In the genomic region with DNA sequence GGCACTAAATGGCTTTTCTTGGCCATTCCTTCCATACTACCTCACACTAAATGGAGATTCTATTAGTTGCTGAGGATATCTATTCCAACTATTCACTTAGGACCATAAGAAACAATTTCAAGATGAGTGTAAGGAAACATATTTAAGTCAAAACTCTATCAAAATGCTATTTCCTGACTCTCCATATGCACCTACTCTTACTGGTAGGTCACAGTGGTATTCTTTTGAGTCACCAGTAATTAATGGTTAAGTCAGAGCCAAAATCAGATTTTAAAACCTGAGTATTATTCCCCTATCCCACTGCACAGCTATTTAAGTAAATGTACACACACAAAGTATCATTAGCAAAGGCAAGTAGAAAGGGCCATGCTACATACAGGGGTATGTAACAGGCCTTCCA, we compare ENCODE assay signal across 24 cellular contexts. TPM values are rescaled to one million over a fixed set of nuclear protein-coding genes. Genes with fewer than 3 reads are reported as not detected.
DNase-seq lines count a peak whose midpoint lies in the region; ATAC-seq and TF ChIP-seq lines count a peak whose summit lies in the region.
"Had no signal": no experiment of that assay in that cellular context is flagged by ENCODE, and none has a peak within 500 bp of the region (broad histone marks: within the 10 kb centered on the region; RNA-seq: fewer than 3 reads in every experiment).

No MANE protein-coding gene starts in this region.

- POLR2A ChIA-PET in activated CD4-positive, alpha-beta T cell treated with anti-CD3 and anti-CD28 coated beads for 36 hours (lab: Charles Lee), result no interaction called here

- peaks cover 100% of the 10 kb centered on the region for H3K79me2 ChIP-seq in GM23248 (ENCODE audit: insufficient read depth)
- H3K79me2 ChIP-seq in smooth muscle cell (ENCODE audit: low read depth), result peaks cover 99% of the 10 kb centered on the region

- no peak overlapping the region for H3K27ac ChIP-seq in GM23248
- H3K27ac ChIP-seq in smooth muscle cell (ENCODE audit: low read depth), result no peak overlapping the region
- H3K27ac ChIP-seq: breast epithelium, parathyroid adenoma, VCaP had no signal

- H3K4me2 ChIP-seq in GM23248 (ENCODE audit: unreplicated experiment), result no peak overlapping the region
- no peak overlapping the region for H3K4me2 ChIP-seq in smooth muscle cell

- H3K4me1 Mint-ChIP-seq in activated CD4-positive, alpha-beta T cell treated with anti-CD3 and anti-CD28 coated beads for 36 hours, result peaks cover 62% of the 10 kb centered on the region
- H3K4me1 Mint-ChIP-seq in activated naive CD8-positive, alpha-beta T cell treated with anti-CD3 and anti-CD28 coated beads for 36 hours, result peaks cover 52% of the 10 kb centered on the region
- peaks cover 42% of the 10 kb centered on the region for H3K4me1 Mint-ChIP-seq in stimulated activated effector memory CD8-positive, alpha-beta T cell treated with anti-CD3 and anti-CD28 coated beads, Interleukin-12 subunit alpha, Interleukin-12 subunit beta, amount 100 ng/mL, for 72 hours

- H3K9me3 Mint-ChIP-seq in activated CD4-positive, alpha-beta T cell treated with anti-CD3 and anti-CD28 coated beads for 36 hours (ENCODE audit: low read depth), result peaks cover 2% of the 10 kb centered on the region
- peaks cover 2% of the 10 kb centered on the region for H3K9me3 Mint-ChIP-seq in activated naive CD8-positive, alpha-beta T cell treated with anti-CD3 and anti-CD28 coated beads for 36 hours
- no peaks in the 10 kb centered on the region for H3K9me3 Mint-ChIP-seq in stimulated activated effector memory CD8-positive, alpha-beta T cell treated with anti-CD3 and anti-CD28 coated beads, Interleukin-12 subunit alpha, Interleukin-12 subunit beta, amount 100 ng/mL, for 72 hours
- H3K9me3 Mint-ChIP-seq: activated CD4-positive, alpha-beta memory T cell treated with anti-CD3 and anti-CD28 coated beads, Interleukin-2, amount 10 ng/mL, durations not matched to agents 7 days and 5 days; activated T-cell treated with anti-CD3 and anti-CD28 coated beads, Interleukin-2, amount 50 U/mL, for 4 hours; type B pancreatic cell had no signal

- H3K36me3 ChIP-seq in GM23248 (ENCODE audit: low read depth) (no peaks in the 10 kb centered on the region), smooth muscle cell (ENCODE audit: low read depth) (no peaks in the 10 kb centered on the region)
- H3K36me3 ChIP-seq: BE2C, breast epithelium had no signal

- H3K27me3 ChIP-seq in GM23248 (replicated peaks; ENCODE audit: insufficient read depth), result no peaks in the 10 kb centered on the region
- no peaks in the 10 kb centered on the region for H3K27me3 ChIP-seq in smooth muscle cell (ENCODE audit: low read depth)
- H3K27me3 ChIP-seq: BE2C, breast epithelium had no signal

- TF ChIP-seq CTCF in smooth muscle cell (IDR thresholded peaks at IDR 0.05; ENCODE audit: borderline replicate concordance, insufficient read depth, poor library complexity, severe bottlenecking), result no peak

- intact Hi-C loops in activated CD4-positive, alpha-beta T cell treated with anti-CD3 and anti-CD28 coated beads for 36 hours (cut with DNase I, micrococcal nuclease), result no loop called here

- H3K4me1 ChIP-seq in GM23248 (ENCODE audit: insufficient read depth), result peaks cover 6% of the 10 kb centered on the region; the same call in 1 of the 2 replicates
- peaks cover 13% of the 10 kb centered on the region for H3K4me1 ChIP-seq in smooth muscle cell (ENCODE audit: low read depth)
- H3K4me1 ChIP-seq: breast epithelium, parathyroid adenoma had no signal

- peaks cover 9% of the 10 kb centered on the region for H3K36me3 Mint-ChIP-seq in activated CD4-positive, alpha-beta T cell treated with anti-CD3 and anti-CD28 coated beads for 36 hours (ENCODE audit: low read depth)
- H3K36me3 Mint-ChIP-seq in activated naive CD8-positive, alpha-beta T cell treated with anti-CD3 and anti-CD28 coated beads for 36 hours, result peaks cover 13% of the 10 kb centered on the region
- H3K36me3 Mint-ChIP-seq in stimulated activated effector memory CD8-positive, alpha-beta T cell treated with anti-CD3 and anti-CD28 coated beads, Interleukin-12 subunit alpha, Interleukin-12 subunit beta, amount 100 ng/mL, for 72 hours, result no peaks in the 10 kb centered on the region
- H3K36me3 Mint-ChIP-seq: type B pancreatic cell had no signal

- H3K9me3 ChIP-seq in GM23248 (ENCODE audit: low read depth) (no peaks in the 10 kb centered on the region), smooth muscle cell (replicated peaks; ENCODE audit: low read depth) (no peaks in the 10 kb centered on the region)
- H3K9me3 ChIP-seq: BE2C, breast epithelium had no signal

- no peak for ATAC-seq in activated CD4-positive, alpha-beta T cell treated with anti-CD3 and anti-CD28 coated beads for 36 hours
- peak; percentile 67 for ATAC-seq in stimulated activated effector memory CD8-positive, alpha-beta T cell treated with anti-CD3 and anti-CD28 coated beads, Interleukin-12 subunit alpha, Interleukin-12 subunit beta, amount 100 ng/mL, for 72 hours

- CTCF ChIA-PET in activated CD4-positive, alpha-beta T cell treated with anti-CD3 and anti-CD28 coated beads for 36 hours (lab: Charles Lee), result no interaction called here

- H3K4me3 Mint-ChIP-seq in activated CD4-positive, alpha-beta T cell treated with anti-CD3 and anti-CD28 coated beads for 36 hours, result no peak overlapping the region
- H3K4me3 Mint-ChIP-seq in activated naive CD8-positive, alpha-beta T cell treated with anti-CD3 and anti-CD28 coated beads for 36 hours, result no peak overlapping the region
- no peak overlapping the region for H3K4me3 Mint-ChIP-seq in stimulated activated effector memory CD8-positive, alpha-beta T cell treated with anti-CD3 and anti-CD28 coated beads, Interleukin-12 subunit alpha, Interleukin-12 subunit beta, amount 100 ng/mL, for 72 hours
- H3K4me3 Mint-ChIP-seq: activated CD4-positive, alpha-beta memory T cell treated with anti-CD3 and anti-CD28 coated beads, Interleukin-2, amount 10 ng/mL, durations not matched to agents 7 days and 5 days; activated T-cell treated with anti-CD3 and anti-CD28 coated beads, Interleukin-2, amount 50 U/mL, for 4 hours; type B pancreatic cell had no signal

- H3K9ac ChIP-seq in GM23248 (no peak overlapping the region), smooth muscle cell (ENCODE audit: low read depth) (no peak overlapping the region)
- H3K9ac ChIP-seq: parathyroid adenoma had no signal

- H4K20me1 ChIP-seq in GM23248 (ENCODE audit: insufficient read depth) (peaks cover 22% of the 10 kb centered on the region; the same call in 1 of the 2 replicates), smooth muscle cell (ENCODE audit: low read depth) (peaks cover 99% of the 10 kb centered on the region)

- in situ Hi-C loops in GM23248 (cut with MboI), result no loop called here

- H2AFZ ChIP-seq in GM23248 (no peak overlapping the region), smooth muscle cell (ENCODE audit: low read depth) (no peak overlapping the region)
- H2AFZ ChIP-seq: parathyroid adenoma had no signal

- peaks cover 6% of the 10 kb centered on the region; the same call in 1 of the 2 replicates for H3F3A ChIP-seq in GM23248 (ENCODE audit: insufficient read depth)
- no peaks in the 10 kb centered on the region for H3F3A ChIP-seq in smooth muscle cell (ENCODE audit: low read depth)

- DNase-seq in activated CD4-positive, alpha-beta T cell treated with anti-CD3 and anti-CD28 coated beads for 36 hours, result no peak
- no peak for DNase-seq in activated CD4-positive, alpha-beta T cell treated with anti-CD3 and anti-CD28 coated beads, Interleukin-2, amount 50 U/mL, for 4 hours
- DNase-seq in GM23248 (peak; percentile 13), smooth muscle cell (lab: John Stamatoyannopoulos, UW; ENCODE audit: unreplicated experiment) (no peak), NOMO-1 treated with dmso at 0.1 percent for 144 hours (lab: John Stamatoyannopoulos, UW; ENCODE audit: unreplicated experiment) (no peak), NCI-H2081 (lab: John Stamatoyannopoulos, UW) (no peak)
- DNase-seq in activated naive CD8-positive, alpha-beta T cell treated with anti-CD3 and anti-CD28 coated beads for 36 hours, result no peak
- no peak for DNase-seq in stimulated activated effector memory CD8-positive, alpha-beta T cell treated with anti-CD3 and anti-CD28 coated beads, Interleukin-12 subunit alpha, Interleukin-12 subunit beta, amount 100 ng/mL, for 72 hours (ENCODE audit: low spot score in 2 of 2)
- DNase-seq: activated CD4-positive, alpha-beta memory T cell treated with anti-CD3 and anti-CD28 coated beads, Interleukin-2, amount 10 ng/mL, durations not matched to agents 7 days and 5 days; activated T-cell treated with anti-CD3 and anti-CD28 coated beads, Interleukin-2, amount 50 U/mL, for 4 hours; BE2C; dermis blood vessel endothelial cell; DMS 273 treated with DMSO at 0.1 percent for 48 hours; erythroblast; foreskin melanocyte; kidney; NCI-H1417; NCI-H524; Right ventricle myocardium superior; stimulated activated naive CD4-positive, alpha-beta T cell had no signal

- H3K27ac Mint-ChIP-seq in activated CD4-positive, alpha-beta T cell treated with anti-CD3 and anti-CD28 coated beads for 36 hours, result peak overlapping the region; percentile 58
- peak overlapping the region; percentile 32 for H3K27ac Mint-ChIP-seq in activated naive CD8-positive, alpha-beta T cell treated with anti-CD3 and anti-CD28 coated beads for 36 hours
- no peak overlapping the region for H3K27ac Mint-ChIP-seq in stimulated activated effector memory CD8-positive, alpha-beta T cell treated with anti-CD3 and anti-CD28 coated beads, Interleukin-12 subunit alpha, Interleukin-12 subunit beta, amount 100 ng/mL, for 72 hours
- H3K27ac Mint-ChIP-seq: activated CD4-positive, alpha-beta memory T cell treated with anti-CD3 and anti-CD28 coated beads, Interleukin-2, amount 10 ng/mL, durations not matched to agents 7 days and 5 days; type B pancreatic cell had no signal

- H3K9me2 ChIP-seq in GM23248 (ENCODE audit: insufficient read depth), result no peaks in the 10 kb centered on the region

- H3K27me3 Mint-ChIP-seq in activated CD4-positive, alpha-beta T cell treated with anti-CD3 and anti-CD28 coated beads for 36 hours, result no peaks in the 10 kb centered on the region
- no peaks in the 10 kb centered on the region for H3K27me3 Mint-ChIP-seq in activated naive CD8-positive, alpha-beta T cell treated with anti-CD3 and anti-CD28 coated beads for 36 hours
- H3K27me3 Mint-ChIP-seq: activated CD4-positive, alpha-beta memory T cell treated with anti-CD3 and anti-CD28 coated beads, Interleukin-2, amount 10 ng/mL, durations not matched to agents 7 days and 5 days; type B pancreatic cell had no signal

- H3K4me3 ChIP-seq in GM23248 (no peak overlapping the region), smooth muscle cell (no peak overlapping the region)
- H3K4me3 ChIP-seq: breast epithelium had no signal

RNA-seq across cellular contexts. Expression of a gene that starts 50.3 kb away (rescaled TPM):
- 10 to 100 TPM; 38.6 to 42.9 TPM for total RNA-seq in activated CD4-positive, alpha-beta T cell treated with anti-CD3 and anti-CD28 coated beads for 36 hours
- total RNA-seq in GM23248 (2014; rRNA removed; shearing (Covaris generic)), result 15.0 and 17.8 TPM in 2 replicates
- 23.8 and 25.6 TPM in 2 replicates for polyA plus RNA-seq in GM23248 (2016; fragmentation: Nextera tagmentation; extraction: Ambion mirVana)
- 10 to 100 TPM; 30.1 to 30.6 TPM for total RNA-seq in activated naive CD8-positive, alpha-beta T cell treated with anti-CD3 and anti-CD28 coated beads for 36 hours
- total RNA-seq in smooth muscle cell, result 33.2 and 40.3 TPM in 2 replicates
- 29.0 and 39.1 TPM in 2 replicates for polyA plus RNA-seq in smooth muscle cell

RNA-seq across cellular contexts. Expression of a gene that starts 50.7 kb away (rescaled TPM):
- total RNA-seq in activated CD4-positive, alpha-beta T cell treated with anti-CD3 and anti-CD28 coated beads for 36 hours, result 10 to 100 TPM; 35.6 to 37.4 TPM
- total RNA-seq in GM23248 (2014; rRNA removed; shearing (Covaris generic)), result 33.6 and 46.8 TPM in 2 replicates
- polyA plus RNA-seq in GM23248 (2016; fragmentation: Nextera tagmentation; extraction: Ambion mirVana), result 59.4 and 59.9 TPM in 2 replicates
- total RNA-seq in activated naive CD8-positive, alpha-beta T cell treated with anti-CD3 and anti-CD28 coated beads for 36 hours, result 10 to 100 TPM; 29.4 to 29.5 TPM
- 41.3 and 45.8 TPM in 2 replicates for total RNA-seq in smooth muscle cell
- 47.5 and 48.1 TPM in 2 replicates for polyA plus RNA-seq in smooth muscle cell
